1 cellular context compared by ENCODE assay signal in the genomic region with DNA sequence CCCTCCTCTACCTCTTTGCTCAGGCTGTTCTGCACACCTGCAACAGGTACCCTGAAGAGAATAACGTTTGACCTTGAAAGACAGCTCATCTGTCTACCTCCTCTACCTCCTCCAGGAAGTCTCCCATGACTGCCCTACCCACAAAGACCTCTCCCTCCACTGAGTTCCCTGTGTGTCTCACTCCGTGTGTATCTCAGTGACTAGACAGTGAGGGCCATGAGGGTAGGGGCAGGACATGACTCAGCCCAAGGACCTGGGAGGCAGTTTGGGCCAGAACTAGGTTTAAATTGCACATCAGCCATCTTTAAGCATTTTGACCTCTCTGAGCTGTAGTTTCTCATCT.
TF ChIP-seq lines count a peak whose summit lies in the region.

No MANE protein-coding gene starts in this region.

TF ChIP-seq in H1, 55 proteins besides CTCF, POLR2A, EP300 and RAD21:
- TF ChIP-seq SIRT6 (IDR thresholded peaks at IDR 0.05; ENCODE audit: low read length) (no peak), ZNF274 (IDR thresholded peaks at IDR 0.05; ENCODE audit: borderline replicate concordance, extremely low read depth, low read length) (no peak), TBP (IDR thresholded peaks at IDR 0.05; ENCODE audit: low read depth, low read length) (no peak), POU5F1 (IDR thresholded peaks at IDR 0.05; ENCODE audit: low read depth, low read length) (no peak), SP1 (IDR thresholded peaks at IDR 0.05; ENCODE audit: low read depth, low read length) (no peak)
- TF ChIP-seq, protein P1, sequence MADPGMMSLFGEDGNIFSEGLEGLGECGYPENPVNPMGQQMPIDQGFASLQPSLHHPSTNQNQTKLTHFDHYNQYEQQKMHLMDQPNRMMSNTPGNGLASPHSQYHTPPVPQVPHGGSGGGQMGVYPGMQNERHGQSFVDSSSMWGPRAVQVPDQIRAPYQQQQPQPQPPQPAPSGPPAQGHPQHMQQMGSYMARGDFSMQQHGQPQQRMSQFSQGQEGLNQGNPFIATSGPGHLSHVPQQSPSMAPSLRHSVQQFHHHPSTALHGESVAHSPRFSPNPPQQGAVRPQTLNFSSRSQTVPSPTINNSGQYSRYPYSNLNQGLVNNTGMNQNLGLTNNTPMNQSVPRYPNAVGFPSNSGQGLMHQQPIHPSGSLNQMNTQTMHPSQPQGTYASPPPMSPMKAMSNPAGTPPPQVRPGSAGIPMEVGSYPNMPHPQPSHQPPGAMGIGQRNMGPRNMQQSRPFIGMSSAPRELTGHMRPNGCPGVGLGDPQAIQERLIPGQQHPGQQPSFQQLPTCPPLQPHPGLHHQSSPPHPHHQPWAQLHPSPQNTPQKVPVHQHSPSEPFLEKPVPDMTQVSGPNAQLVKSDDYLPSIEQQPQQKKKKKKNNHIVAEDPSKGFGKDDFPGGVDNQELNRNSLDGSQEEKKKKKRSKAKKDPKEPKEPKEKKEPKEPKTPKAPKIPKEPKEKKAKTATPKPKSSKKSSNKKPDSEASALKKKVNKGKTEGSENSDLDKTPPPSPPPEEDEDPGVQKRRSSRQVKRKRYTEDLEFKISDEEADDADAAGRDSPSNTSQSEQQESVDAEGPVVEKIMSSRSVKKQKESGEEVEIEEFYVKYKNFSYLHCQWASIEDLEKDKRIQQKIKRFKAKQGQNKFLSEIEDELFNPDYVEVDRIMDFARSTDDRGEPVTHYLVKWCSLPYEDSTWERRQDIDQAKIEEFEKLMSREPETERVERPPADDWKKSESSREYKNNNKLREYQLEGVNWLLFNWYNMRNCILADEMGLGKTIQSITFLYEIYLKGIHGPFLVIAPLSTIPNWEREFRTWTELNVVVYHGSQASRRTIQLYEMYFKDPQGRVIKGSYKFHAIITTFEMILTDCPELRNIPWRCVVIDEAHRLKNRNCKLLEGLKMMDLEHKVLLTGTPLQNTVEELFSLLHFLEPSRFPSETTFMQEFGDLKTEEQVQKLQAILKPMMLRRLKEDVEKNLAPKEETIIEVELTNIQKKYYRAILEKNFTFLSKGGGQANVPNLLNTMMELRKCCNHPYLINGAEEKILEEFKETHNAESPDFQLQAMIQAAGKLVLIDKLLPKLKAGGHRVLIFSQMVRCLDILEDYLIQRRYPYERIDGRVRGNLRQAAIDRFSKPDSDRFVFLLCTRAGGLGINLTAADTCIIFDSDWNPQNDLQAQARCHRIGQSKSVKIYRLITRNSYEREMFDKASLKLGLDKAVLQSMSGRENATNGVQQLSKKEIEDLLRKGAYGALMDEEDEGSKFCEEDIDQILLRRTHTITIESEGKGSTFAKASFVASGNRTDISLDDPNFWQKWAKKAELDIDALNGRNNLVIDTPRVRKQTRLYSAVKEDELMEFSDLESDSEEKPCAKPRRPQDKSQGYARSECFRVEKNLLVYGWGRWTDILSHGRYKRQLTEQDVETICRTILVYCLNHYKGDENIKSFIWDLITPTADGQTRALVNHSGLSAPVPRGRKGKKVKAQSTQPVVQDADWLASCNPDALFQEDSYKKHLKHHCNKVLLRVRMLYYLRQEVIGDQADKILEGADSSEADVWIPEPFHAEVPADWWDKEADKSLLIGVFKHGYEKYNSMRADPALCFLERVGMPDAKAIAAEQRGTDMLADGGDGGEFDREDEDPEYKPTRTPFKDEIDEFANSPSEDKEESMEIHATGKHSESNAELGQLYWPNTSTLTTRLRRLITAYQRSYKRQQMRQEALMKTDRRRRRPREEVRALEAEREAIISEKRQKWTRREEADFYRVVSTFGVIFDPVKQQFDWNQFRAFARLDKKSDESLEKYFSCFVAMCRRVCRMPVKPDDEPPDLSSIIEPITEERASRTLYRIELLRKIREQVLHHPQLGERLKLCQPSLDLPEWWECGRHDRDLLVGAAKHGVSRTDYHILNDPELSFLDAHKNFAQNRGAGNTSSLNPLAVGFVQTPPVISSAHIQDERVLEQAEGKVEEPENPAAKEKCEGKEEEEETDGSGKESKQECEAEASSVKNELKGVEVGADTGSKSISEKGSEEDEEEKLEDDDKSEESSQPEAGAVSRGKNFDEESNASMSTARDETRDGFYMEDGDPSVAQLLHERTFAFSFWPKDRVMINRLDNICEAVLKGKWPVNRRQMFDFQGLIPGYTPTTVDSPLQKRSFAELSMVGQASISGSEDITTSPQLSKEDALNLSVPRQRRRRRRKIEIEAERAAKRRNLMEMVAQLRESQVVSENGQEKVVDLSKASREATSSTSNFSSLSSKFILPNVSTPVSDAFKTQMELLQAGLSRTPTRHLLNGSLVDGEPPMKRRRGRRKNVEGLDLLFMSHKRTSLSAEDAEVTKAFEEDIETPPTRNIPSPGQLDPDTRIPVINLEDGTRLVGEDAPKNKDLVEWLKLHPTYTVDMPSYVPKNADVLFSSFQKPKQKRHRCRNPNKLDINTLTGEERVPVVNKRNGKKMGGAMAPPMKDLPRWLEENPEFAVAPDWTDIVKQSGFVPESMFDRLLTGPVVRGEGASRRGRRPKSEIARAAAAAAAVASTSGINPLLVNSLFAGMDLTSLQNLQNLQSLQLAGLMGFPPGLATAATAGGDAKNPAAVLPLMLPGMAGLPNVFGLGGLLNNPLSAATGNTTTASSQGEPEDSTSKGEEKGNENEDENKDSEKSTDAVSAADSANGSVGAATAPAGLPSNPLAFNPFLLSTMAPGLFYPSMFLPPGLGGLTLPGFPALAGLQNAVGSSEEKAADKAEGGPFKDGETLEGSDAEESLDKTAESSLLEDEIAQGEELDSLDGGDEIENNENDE (IDR thresholded peaks at IDR 0.05; ENCODE audit: insufficient replicate concordance, low read length), result no peak
